In genomic region chr10:113651021-113651420, GRCh38 we compare ENCODE assay signal across 23 cellular contexts. TPM values are rescaled to one million over a fixed set of nuclear protein-coding genes. Genes with fewer than 3 reads are reported as not detected.
DNase-seq lines count a peak whose midpoint lies in the region; ATAC-seq, FAIRE-seq and TF ChIP-seq lines count a peak whose summit lies in the region.
"Had no signal": no experiment of that assay in that cellular context is flagged by ENCODE, and none has a peak within 500 bp of the region (broad histone marks: within the 10 kb centered on the region; RNA-seq: fewer than 3 reads in every experiment).

No MANE protein-coding gene starts in this region.

- TF ChIP-seq CTCF in GM13976 (IDR thresholded peaks at IDR 0.05; ENCODE audit: borderline replicate concordance, control extremely low read depth, extremely low read depth, insufficient read depth, missing control alignments) = no peak

- H3K4me3 Mint-ChIP-seq in activated T-helper 17 cell treated with anti-CD3 and anti-CD28 coated beads, Interleukin-2, amount 50 U/mL, for 72 hours = no peak overlapping the region
- H3K4me3 Mint-ChIP-seq: CD4-positive, alpha-beta memory T cell had no signal

- no peaks in the 10 kb centered on the region for H3K4me1 Mint-ChIP-seq in activated T-helper 17 cell treated with anti-CD3 and anti-CD28 coated beads, Interleukin-2, amount 50 U/mL, for 72 hours
- H3K4me1 Mint-ChIP-seq: CD4-positive, alpha-beta memory T cell had no signal

- ATAC-seq in Right ventricle myocardium inferior = no peak
- ATAC-seq in activated T-helper 17 cell treated with anti-CD3 and anti-CD28 coated beads, Interleukin-2, amount 50 U/mL, for 72 hours (replicated peaks) = no peak

- H3K36me3 Mint-ChIP-seq in activated T-helper 17 cell treated with anti-CD3 and anti-CD28 coated beads, Interleukin-2, amount 50 U/mL, for 72 hours (ENCODE audit: low read depth) = no peaks in the 10 kb centered on the region
- H3K36me3 Mint-ChIP-seq: CD4-positive, alpha-beta memory T cell had no signal

- in situ Hi-C loops in GM13976 (cut with MboI; ENCODE audit: low sequenced_read_pairs, unreplicated experiment) = no loop called here

- intact Hi-C loops in Right ventricle myocardium inferior (cut with DNase I) = no loop called here

- no peak for TF ChIP-seq POLR2A in GM12891 (IDR thresholded peaks at IDR 0.05; ENCODE audit: low read depth, low read length)

- no peaks in the 10 kb centered on the region for H3K9me3 Mint-ChIP-seq in activated T-helper 17 cell treated with anti-CD3 and anti-CD28 coated beads, Interleukin-2, amount 50 U/mL, for 72 hours

- H3K27ac Mint-ChIP-seq in activated T-helper 17 cell treated with anti-CD3 and anti-CD28 coated beads, Interleukin-2, amount 50 U/mL, for 72 hours = no peak overlapping the region
- H3K27ac Mint-ChIP-seq: CD4-positive, alpha-beta memory T cell had no signal

- FAIRE-seq in GM12891 (lab: Jason Lieb, UNC) = no peak
- FAIRE-seq: GM12892, H1 had no signal

- DNase-seq in astrocyte of the hippocampus (ENCODE audit: low read depth, low spot score) (peak; percentile 58), kidney tubule cell (ENCODE audit: low spot score) (peak; percentile 43), renal cortical epithelial cell (ENCODE audit: low read depth) (peak; percentile 69), Right ventricle myocardium inferior (ENCODE audit: missing footprints) (no peak), GM12891 (ENCODE audit: insufficient read length, low spot score) (no peak), GM13976 (ENCODE audit: low spot score) (no peak)
- DNase-seq: C1 segment of cervical spinal cord; Calu3; CD4-positive, alpha-beta memory T cell; COR-L47; DMS53; DMS79 treated with DMSO at 0.1 percent for 48 hours; GF-D8; GM23248; H7; HCEC 1CT had no signal

- H3K27me3 Mint-ChIP-seq in activated T-helper 17 cell treated with anti-CD3 and anti-CD28 coated beads, Interleukin-2, amount 50 U/mL, for 72 hours = peaks cover 20% of the 10 kb centered on the region

TF ChIP-seq in GM12891, 5 proteins besides CTCF, POLR2A, EP300 and RAD21:
- TF ChIP-seq PAX5 (IDR thresholded peaks at IDR 0.05; ENCODE audit: insufficient read depth, low read length, severe bottlenecking) (no peak), POU2F2 (IDR thresholded peaks at IDR 0.05; ENCODE audit: low read depth, low read length) (no peak), POLR2AphosphoS5 (IDR thresholded peaks at IDR 0.05; ENCODE audit: low read depth, low read length) (no peak), SPI1 (IDR thresholded peaks at IDR 0.05; ENCODE audit: low read depth, low read length) (no peak), TAF1 (IDR thresholded peaks at IDR 0.05; ENCODE audit: low read depth, low read length) (no peak)

RNA-seq across cellular contexts. Expression of gene NRAP, which starts 12.8 kb away (rescaled TPM):
- under 0.01 TPM in 1 of 2 replicates, not detected in the other for total RNA-seq in renal cortical epithelial cell
- total RNA-seq in Right ventricle myocardium inferior = 1,026 TPM
- not detected for polyA plus RNA-seq in GM12891 (2012; ENCODE audit: low read depth, missing spikeins)
- not detected for total RNA-seq in activated T-helper 17 cell treated with anti-CD3 and anti-CD28 coated beads, Interleukin-2, amount 50 U/mL, for 72 hours
- total RNA-seq: A172; Calu3; CD4-positive, alpha-beta memory T cell; Daoy; G401; GM23248; H1 had no signal
- polyA plus RNA-seq: BJ; CD4-positive, alpha-beta memory T cell; GM23248; H1 had no signal

RNA-seq across cellular contexts. Expression of gene CASP7, which starts 28.7 kb away (rescaled TPM):
- total RNA-seq in renal cortical epithelial cell (41.2 and 48.6 TPM in 2 replicates), Right ventricle myocardium inferior (13.8 TPM)
- polyA plus RNA-seq in GM12891 (2012; ENCODE audit: low read depth, missing spikeins) = 15.2 TPM
- 10 to 100 TPM in 1 of 2 donors, 1 to 10 TPM in 1; 6.1 to 19.8 TPM for total RNA-seq in activated T-helper 17 cell treated with anti-CD3 and anti-CD28 coated beads, Interleukin-2, amount 50 U/mL, for 72 hours

Comparison
In these comparisons a context has a peak if more than half of its experiments do, and no peak if none do; other contexts are left out.
1. DNase-seq: peak in astrocyte of the hippocampus (single experiment), kidney tubule cell (single experiment) and renal cortical epithelial cell (single experiment); none in Right ventricle myocardium inferior (single experiment), GM12891 (single experiment) and GM13976 (single experiment).
2. RNA of gene NRAP, which starts 12.8 kb away (total RNA-seq): 1,026 TPM in Right ventricle myocardium inferior (single experiment); under 0.01 TPM in renal cortical epithelial cell and not detected in activated T-helper 17 cell treated with anti-CD3 and anti-CD28 coated beads, Interleukin-2, amount 50 U/mL, for 72 hours; every median in the first group is over 1,000 times any median in the second.